19 cellular contexts compared by ENCODE assay signal in the genomic region with DNA sequence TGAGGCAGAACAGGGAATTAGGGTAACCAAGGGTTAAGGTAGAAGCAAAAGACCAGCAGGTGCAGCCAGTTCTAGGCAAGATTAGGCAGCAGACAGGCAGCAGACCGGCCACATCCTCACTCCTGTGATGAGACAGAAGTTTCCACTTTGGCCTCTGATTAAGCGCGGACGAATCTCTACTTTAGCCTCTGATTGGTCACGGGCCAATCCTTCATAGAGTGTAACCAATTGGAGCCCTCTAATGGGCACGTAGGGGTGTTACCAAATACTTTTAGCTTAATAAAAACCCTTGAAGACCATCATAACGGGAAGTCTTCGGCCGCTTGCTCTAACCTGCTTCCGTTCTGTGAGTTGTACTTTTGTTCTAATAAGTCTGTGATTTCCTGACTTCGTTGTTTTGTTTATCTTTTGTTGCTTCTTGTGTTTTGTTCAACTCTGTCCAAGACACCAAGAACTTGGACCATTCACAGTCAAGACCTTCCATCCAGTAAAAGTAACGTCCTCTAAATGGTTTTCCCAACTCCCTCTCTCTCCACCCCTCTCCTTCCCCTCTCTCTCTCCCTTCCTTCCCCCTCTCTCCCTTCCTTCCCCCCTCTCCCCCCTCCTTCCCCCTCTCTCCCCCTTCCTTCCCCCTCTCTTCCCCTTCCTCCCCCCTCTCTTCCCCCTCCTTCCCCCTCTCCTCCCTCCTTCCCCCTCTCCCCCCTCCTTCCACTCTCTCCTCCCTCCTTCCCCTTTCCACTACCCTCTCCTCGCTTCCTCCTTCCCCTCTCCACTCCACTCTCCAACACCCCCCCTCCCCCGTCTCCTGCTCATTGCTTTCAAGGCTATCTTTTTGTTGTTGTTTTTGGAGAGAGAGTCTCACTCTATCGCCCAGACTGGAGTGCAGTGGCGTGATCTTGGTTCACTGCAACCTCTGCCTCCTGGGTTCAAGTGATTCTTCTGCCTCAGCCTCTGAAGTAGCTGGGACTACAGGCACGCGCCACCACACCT. TPM values are rescaled to one million over a fixed set of nuclear protein-coding genes. Genes with fewer than 3 reads are reported as not detected.
"Had no signal": no experiment of that assay in that cellular context is flagged by ENCODE, and none has a peak within 500 bp of the region (broad histone marks: within the 10 kb centered on the region; RNA-seq: fewer than 3 reads in every experiment).

No MANE protein-coding gene starts in this region.

- DNase-seq: activated CD8-positive, alpha-beta memory T cell treated with anti-CD3 and anti-CD28 coated beads, Interleukin-2, amount 50 U/mL, for 48 hours; activated CD8-positive, alpha-beta T cell treated with anti-CD3 and anti-CD28 coated beads for 36 hours; activated naive CD4-positive, alpha-beta T cell; activated naive CD8-positive, alpha-beta T cell treated with anti-CD3 and anti-CD28 coated beads, Interleukin-2, amount 50 U/mL, for 24 hours; esophagus squamous epithelium; foreskin fibroblast; glutamatergic neuron; immature natural killer cell; naive thymus-derived CD4-positive, alpha-beta T cell; right cardiac atrium; spleen; stimulated activated CD4-positive, alpha-beta T cell treated with anti-CD3 and anti-CD28 coated beads, Interleukin-1b, Interleukin-23, amount 100 ng/mL, for 48 hours; stimulated activated naive CD8-positive, alpha-beta T cell treated with anti-CD3 and anti-CD28 coated beads, Interleukin-15, Interleukin-2, amounts not matched to agents 100 U/mL and 50 U/mL, for 24 hours; T-helper 9 cell; upper lobe of left lung had no signal

- H3K27ac ChIP-seq: ascending aorta, esophagus squamous epithelium, spleen, suprapubic skin, upper lobe of left lung had no signal

- H3K36me3 ChIP-seq: ascending aorta, esophagus squamous epithelium, spleen, suprapubic skin, upper lobe of left lung had no signal

- FAIRE-seq: bronchial epithelial cell had no signal

- H3K9me3 ChIP-seq: ascending aorta, esophagus squamous epithelium, spleen, suprapubic skin, upper lobe of left lung had no signal

- H3K4me1 ChIP-seq: ascending aorta, esophagus squamous epithelium, suprapubic skin, upper lobe of left lung had no signal

- H3K4me3 ChIP-seq: ascending aorta, esophagus squamous epithelium, lung, spleen, suprapubic skin, upper lobe of left lung had no signal

- ATAC-seq: activated CD8-positive, alpha-beta T cell treated with anti-CD3 and anti-CD28 coated beads for 36 hours; activated naive CD8-positive, alpha-beta T cell treated with anti-CD3 and anti-CD28 coated beads, Interleukin-2, amount 50 U/mL, for 24 hours; naive thymus-derived CD4-positive, alpha-beta T cell; right cardiac atrium; stimulated activated naive CD8-positive, alpha-beta T cell treated with anti-CD3 and anti-CD28 coated beads, Interleukin-15, Interleukin-2, amounts not matched to agents 100 U/mL and 50 U/mL, for 24 hours had no signal

- H3K27me3 ChIP-seq: ascending aorta, esophagus squamous epithelium, spleen, suprapubic skin, upper lobe of left lung had no signal

RNA-seq across cellular contexts. Expression of gene GPNMB, which starts 39.4 kb away (rescaled TPM):
- polyA plus RNA-seq: immature natural killer cell; naive thymus-derived CD4-positive, alpha-beta T cell had no signal
